ENCODE assay signal across 16 cellular contexts in the genomic region with DNA sequence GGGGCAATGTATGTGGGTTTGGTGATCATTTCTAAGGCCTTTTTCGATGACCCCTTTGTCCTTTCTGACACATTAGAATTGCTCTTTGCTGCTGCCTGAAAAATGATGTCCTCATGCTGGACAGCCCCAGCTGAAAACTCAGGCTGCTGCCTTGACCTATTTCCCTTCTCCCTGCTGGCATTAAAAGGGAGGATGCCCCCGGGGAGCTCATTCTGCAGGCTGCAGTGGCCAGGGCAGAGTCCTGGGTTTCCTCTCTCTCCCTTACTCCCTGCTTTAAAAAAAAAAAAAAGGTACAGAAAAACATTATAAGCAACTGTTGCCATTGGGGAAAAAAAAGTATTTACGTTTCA. TPM values are rescaled to one million over a fixed set of nuclear protein-coding genes. Genes with fewer than 3 reads are reported as not detected.
DNase-seq lines count a peak whose midpoint lies in the region; ATAC-seq and TF ChIP-seq lines count a peak whose summit lies in the region.
"Had no signal": no experiment of that assay in that cellular context is flagged by ENCODE, and none has a peak within 500 bp of the region (broad histone marks: within the 10 kb centered on the region; RNA-seq: fewer than 3 reads in every experiment).

No MANE protein-coding gene starts in this region.

- H3K4me3 Mint-ChIP-seq in chondrocyte (ENCODE audit: unreplicated experiment) = no peak overlapping the region

- no peaks in the 10 kb centered on the region for H3K9me3 Mint-ChIP-seq in chondrocyte (ENCODE audit: low read depth)

- peaks cover 21% of the 10 kb centered on the region; the same call in 1 of the 2 replicates for H3K4me1 ChIP-seq in GM23248 (ENCODE audit: insufficient read depth)
- H3K4me1 ChIP-seq in smooth muscle cell (ENCODE audit: low read depth) = peaks cover 20% of the 10 kb centered on the region
- H3K4me1 ChIP-seq in Peyer's patch = peaks cover 0 to 3% (median 0%) of the 10 kb centered on the region in 4 donors
- H3K4me1 ChIP-seq: pancreas had no signal

- peaks cover 10% of the 10 kb centered on the region for H3K36me3 Mint-ChIP-seq in chondrocyte (ENCODE audit: low read depth)

- H3K4me3 ChIP-seq in GM23248 = no peak overlapping the region
- no peak overlapping the region for H3K4me3 ChIP-seq in smooth muscle cell
- no peak overlapping the region for H3K4me3 ChIP-seq in Peyer's patch
- H3K4me3 ChIP-seq: pancreas, vagina had no signal

- DNase-seq in GM23248 (no peak), chondrocyte (ENCODE audit: low spot score) (no peak), smooth muscle cell (lab: John Stamatoyannopoulos, UW; ENCODE audit: unreplicated experiment) (no peak), iPS-NIHi7 (ENCODE audit: extremely low spot score) (no peak), Peyer's patch (no peak)
- DNase-seq: activated CD4-positive, alpha-beta T cell treated with anti-CD3 and anti-CD28 coated beads, Interleukin-2, amount 50 U/mL, for 1 hour; amniotic stem cell; dermis blood vessel endothelial cell; MV-4-11; pancreas; SHP77; T-helper 9 cell had no signal

- H3K9ac ChIP-seq in GM23248 (peak overlapping the region; percentile 7; the same call in 1 of the 2 replicates), smooth muscle cell (ENCODE audit: low read depth) (no peak overlapping the region)

- H3K27me3 Mint-ChIP-seq in chondrocyte (ENCODE audit: low read depth) = no peaks in the 10 kb centered on the region

- H4K20me1 ChIP-seq in GM23248 (ENCODE audit: insufficient read depth) = peaks cover 5% of the 10 kb centered on the region; the same call in 1 of the 2 replicates
- H4K20me1 ChIP-seq in smooth muscle cell (ENCODE audit: low read depth) = peaks cover 99% of the 10 kb centered on the region

- TF ChIP-seq POLR2A in Peyer's patch (IDR thresholded peaks at IDR 0.05) = no peak

- ATAC-seq in GM21423 (IDR thresholded peaks at IDR 0.05; ENCODE audit: unreplicated experiment) = no peak
- no peak for ATAC-seq in HG02852 (IDR thresholded peaks at IDR 0.05; ENCODE audit: unreplicated experiment)

- in situ Hi-C loops in GM23248 (cut with MboI) = no loop called here

- peak overlapping the region; percentile 77 for H3K27ac Mint-ChIP-seq in chondrocyte (ENCODE audit: unreplicated experiment)

- TF ChIP-seq CTCF in chondrocyte (IDR thresholded peaks at IDR 0.05) (no peak), smooth muscle cell (IDR thresholded peaks at IDR 0.05; ENCODE audit: borderline replicate concordance, insufficient read depth, poor library complexity, severe bottlenecking) (no peak), Peyer's patch (IDR thresholded peaks at IDR 0.05) (no peak)

- H3K4me2 ChIP-seq in GM23248 (ENCODE audit: unreplicated experiment) (peak overlapping the region; percentile 10), smooth muscle cell (no peak overlapping the region)

- H3K9me3 ChIP-seq in GM23248 (ENCODE audit: low read depth) = no peaks in the 10 kb centered on the region
- H3K9me3 ChIP-seq in smooth muscle cell (replicated peaks; ENCODE audit: low read depth) = no peaks in the 10 kb centered on the region
- no peaks in the 10 kb centered on the region for H3K9me3 ChIP-seq in Peyer's patch
- H3K9me3 ChIP-seq: pancreas, vagina had no signal

- H3F3A ChIP-seq in GM23248 (ENCODE audit: insufficient read depth) (no peaks in the 10 kb centered on the region), smooth muscle cell (ENCODE audit: low read depth) (peaks cover 2% of the 10 kb centered on the region)

- H3K4me1 Mint-ChIP-seq in chondrocyte (ENCODE audit: low read depth) = peaks cover 39% of the 10 kb centered on the region

- H3K27ac ChIP-seq in GM23248 = no peak overlapping the region; the same call in 1 of the 2 replicates
- H3K27ac ChIP-seq in layer of hippocampus (ENCODE audit: low read depth, low read length) = peak overlapping the region; percentile 22
- peak overlapping the region; percentile 13 for H3K27ac ChIP-seq in smooth muscle cell (ENCODE audit: low read depth)
- H3K27ac ChIP-seq in Peyer's patch = no peak overlapping the region
- H3K27ac ChIP-seq: pancreas had no signal

- no peaks in the 10 kb centered on the region for H3K9me2 ChIP-seq in GM23248 (ENCODE audit: insufficient read depth)

- H3K79me2 ChIP-seq in GM23248 (ENCODE audit: insufficient read depth) (peaks cover 45% of the 10 kb centered on the region), smooth muscle cell (ENCODE audit: low read depth) (no peaks in the 10 kb centered on the region)

- WGBS in GM23248 (ENCODE audit: low coverage in 1 of 2, low lambda C conversion rate in 2 of 2, missing lambda C conversion rate in 2 of 2), 2 experiments = 58 to 64% methylated on average over 3 of the region's 3 CpGs
- 76% methylated on average over 3 of the region's 3 CpGs for WGBS in smooth muscle cell (ENCODE audit: low lambda C conversion rate)

- H2AFZ ChIP-seq in GM23248 (no peak overlapping the region), smooth muscle cell (ENCODE audit: low read depth) (no peak overlapping the region)

- H3K36me3 ChIP-seq in GM23248 (ENCODE audit: low read depth) (no peaks in the 10 kb centered on the region), smooth muscle cell (ENCODE audit: low read depth) (no peaks in the 10 kb centered on the region), Peyer's patch (peaks cover 0 to 10% (median 0%) of the 10 kb centered on the region in 3 donors)

- H3K27me3 ChIP-seq in GM23248 (replicated peaks; ENCODE audit: insufficient read depth) (no peaks in the 10 kb centered on the region), layer of hippocampus (ENCODE audit: control insufficient read depth, insufficient read depth, low read length) (no peaks in the 10 kb centered on the region), smooth muscle cell (ENCODE audit: low read depth) (no peaks in the 10 kb centered on the region), Peyer's patch (no peaks in the 10 kb centered on the region)
- H3K27me3 ChIP-seq: pancreas, vagina had no signal

RNA-seq across cellular contexts. Expression of a gene that starts 35.4 kb away (rescaled TPM):
- total RNA-seq in GM23248 (2014; rRNA removed; shearing (Covaris generic)) = 0.32 and 0.51 TPM in 2 replicates
- polyA plus RNA-seq in GM23248 (2016; fragmentation: Nextera tagmentation; extraction: Ambion mirVana) = 0.13 TPM in 1 of 2 replicates, not detected in the other
- 0.23 to 0.94 TPM (median 0.32 TPM) in 3 replicates for total RNA-seq in chondrocyte
- total RNA-seq in smooth muscle cell = not detected in 2 replicates
- 0.25 TPM in 1 of 2 replicates, not detected in the other for polyA plus RNA-seq in smooth muscle cell
- total RNA-seq in Peyer's patch = 1 to 10 TPM in 3 of 4 donors, not detected in 1; 1.6 to 2.5 (median 2.1) TPM

Comparison
In these comparisons a context has a peak if more than half of its experiments do, and no peak if none do; other contexts are left out.
1. H3K27ac ChIP-seq: peak in layer of hippocampus (single experiment) and smooth muscle cell (single experiment); none in GM23248 (single experiment) and Peyer's patch (0 of 4).